Comparison of ENCODE assay signal across 1 cellular context in genomic region chrX:153184787-153185186, GRCh38.
TF ChIP-seq lines count a peak whose summit lies in the region.

No MANE protein-coding gene starts in this region.

TF ChIP-seq in HepG2, 621 proteins besides CTCF, POLR2A, EP300 and RAD21 (continued from another document):
- TF ChIP-seq PAXIP1 (CRISPR knock-in tag; conservative IDR thresholded peaks at IDR 0.05) (no peak), HDAC6 (IDR thresholded peaks at IDR 0.05; ENCODE audit: low read depth, low read length) (no peak), ZNF567 (CRISPR knock-in tag; IDR thresholded peaks at IDR 0.05; ENCODE audit: borderline replicate concordance) (no peak), ISX (CRISPR knock-in tag; conservative IDR thresholded peaks at IDR 0.05) (no peak), NR2F2 (IDR thresholded peaks at IDR 0.05; ENCODE audit: borderline replicate concordance, low read depth) (no peak), ZNF580 (CRISPR knock-in tag; IDR thresholded peaks at IDR 0.05; ENCODE audit: borderline replicate concordance, low read depth) (no peak), ARID3A (IDR thresholded peaks at IDR 0.05; ENCODE audit: low read depth, low read length) (no peak), ZNF441 (CRISPR knock-in tag; IDR thresholded peaks at IDR 0.05; ENCODE audit: borderline replicate concordance) (no peak), SRY (CRISPR knock-in tag; IDR thresholded peaks at IDR 0.05) (no peak), KAT8 (CRISPR knock-in tag; IDR thresholded peaks at IDR 0.05) (no peak), ZNF570 (CRISPR knock-in tag; IDR thresholded peaks at IDR 0.05; ENCODE audit: borderline replicate concordance) (no peak), ZFP37 (CRISPR knock-in tag; IDR thresholded peaks at IDR 0.05; ENCODE audit: borderline replicate concordance) (no peak), ZBED4 (CRISPR knock-in tag; IDR thresholded peaks at IDR 0.05; ENCODE audit: borderline replicate concordance) (no peak), NKX3-1 (CRISPR knock-in tag; IDR thresholded peaks at IDR 0.05) (no peak), ZFP91 (CRISPR knock-in tag; IDR thresholded peaks at IDR 0.05; ENCODE audit: borderline replicate concordance) (no peak), ADNP (CRISPR knock-in tag; IDR thresholded peaks at IDR 0.05) (no peak)
